ENCODE assay signal across 24 cellular contexts in genomic region chr11:58832246-58832645, GRCh38. TPM values are rescaled to one million over a fixed set of nuclear protein-coding genes. Genes with fewer than 3 reads are reported as not detected.
DNase-seq lines count a peak whose midpoint lies in the region; ATAC-seq and TF ChIP-seq lines count a peak whose summit lies in the region.
"Had no signal": no experiment of that assay in that cellular context is flagged by ENCODE, and none has a peak within 500 bp of the region (broad histone marks: within the 10 kb centered on the region; RNA-seq: fewer than 3 reads in every experiment).

No MANE protein-coding gene starts in this region.

- H3K4me3 Mint-ChIP-seq in MCF 10A (ENCODE audit: unreplicated experiment), result no peak overlapping the region
- no peak overlapping the region for H3K4me3 Mint-ChIP-seq in T-cell
- no peak overlapping the region for H3K4me3 Mint-ChIP-seq in activated naive CD4-positive, alpha-beta T cell treated with anti-CD3 and anti-CD28 coated beads, Interleukin-2, amount 10 ng/mL, durations not matched to agents 7 days and 5 days
- H3K4me3 Mint-ChIP-seq: naive thymus-derived CD4-positive, alpha-beta T cell had no signal

- H3K9me3 Mint-ChIP-seq in MCF 10A (ENCODE audit: unreplicated experiment) (no peaks in the 10 kb centered on the region), T-cell (no peaks in the 10 kb centered on the region)
- H3K9me3 Mint-ChIP-seq in activated naive CD4-positive, alpha-beta T cell treated with anti-CD3 and anti-CD28 coated beads, Interleukin-2, amount 10 ng/mL, durations not matched to agents 7 days and 5 days, result no peaks in the 10 kb centered on the region

- no peaks in the 10 kb centered on the region for H3K27me3 Mint-ChIP-seq in MCF 10A (ENCODE audit: insufficient read depth, unreplicated experiment)
- peaks cover 12 to 15% of the 10 kb centered on the region in 2 donors for H3K27me3 Mint-ChIP-seq in T-cell
- H3K27me3 Mint-ChIP-seq in activated naive CD4-positive, alpha-beta T cell treated with anti-CD3 and anti-CD28 coated beads, Interleukin-2, amount 10 ng/mL, durations not matched to agents 7 days and 5 days, result peaks cover 7% of the 10 kb centered on the region

- H3K27ac Mint-ChIP-seq in MCF 10A (ENCODE audit: low read depth, unreplicated experiment), result no peak overlapping the region
- H3K27ac Mint-ChIP-seq in T-cell, result no peak overlapping the region
- no peak overlapping the region for H3K27ac Mint-ChIP-seq in activated naive CD4-positive, alpha-beta T cell treated with anti-CD3 and anti-CD28 coated beads, Interleukin-2, amount 10 ng/mL, durations not matched to agents 7 days and 5 days
- H3K27ac Mint-ChIP-seq: activated naive CD4-positive, alpha-beta T cell treated with anti-CD3 and anti-CD28 coated beads, Interleukin-2, amount 50 U/mL, for 72 hours; naive thymus-derived CD4-positive, alpha-beta T cell had no signal

- H3K36me3 Mint-ChIP-seq in MCF 10A (ENCODE audit: insufficient read depth, unreplicated experiment) (no peaks in the 10 kb centered on the region), T-cell (no peaks in the 10 kb centered on the region)
- H3K36me3 Mint-ChIP-seq in activated naive CD4-positive, alpha-beta T cell treated with anti-CD3 and anti-CD28 coated beads, Interleukin-2, amount 10 ng/mL, durations not matched to agents 7 days and 5 days, result no peaks in the 10 kb centered on the region
- H3K36me3 Mint-ChIP-seq: activated naive CD4-positive, alpha-beta T cell treated with anti-CD3 and anti-CD28 coated beads, Interleukin-2, amount 50 U/mL, for 72 hours; naive thymus-derived CD4-positive, alpha-beta T cell had no signal

- TF ChIP-seq CTCF in MCF 10A (IDR thresholded peaks at IDR 0.05; ENCODE audit: unreplicated experiment) (no peak), breast epithelium (IDR thresholded peaks at IDR 0.05) (no peak), foreskin keratinocyte (conservative IDR thresholded peaks at IDR 0.05) (no peak)

- H3K4me1 Mint-ChIP-seq in MCF 10A (ENCODE audit: insufficient read depth, unreplicated experiment), result peaks cover 6% of the 10 kb centered on the region
- H3K4me1 Mint-ChIP-seq in T-cell, result no peaks in the 10 kb centered on the region
- H3K4me1 Mint-ChIP-seq in activated naive CD4-positive, alpha-beta T cell treated with anti-CD3 and anti-CD28 coated beads, Interleukin-2, amount 10 ng/mL, durations not matched to agents 7 days and 5 days, result no peaks in the 10 kb centered on the region
- H3K4me1 Mint-ChIP-seq: naive thymus-derived CD4-positive, alpha-beta T cell had no signal

- ATAC-seq in foreskin keratinocyte (peak; percentile 67), HG02840 (IDR thresholded peaks at IDR 0.05; ENCODE audit: low FRiP score, unreplicated experiment) (no peak), T-cell (replicated peaks in 1 of 4) (no peak), HG03196 (IDR thresholded peaks at IDR 0.05; ENCODE audit: unreplicated experiment) (no peak)
- ATAC-seq: activated naive CD4-positive, alpha-beta T cell treated with anti-CD3 and anti-CD28 coated beads, Interleukin-2, amount 50 U/mL, for 72 hours; naive thymus-derived CD4-positive, alpha-beta T cell had no signal

- no peaks in the 10 kb centered on the region for H3K36me3 ChIP-seq in breast epithelium
- H3K36me3 ChIP-seq: ascending aorta, BLaER1, esophagus squamous epithelium, upper lobe of left lung had no signal

- H3K4me1 ChIP-seq in breast epithelium (no peaks in the 10 kb centered on the region), foreskin keratinocyte (no peaks in the 10 kb centered on the region)
- H3K4me1 ChIP-seq: ascending aorta, BLaER1, esophagus squamous epithelium, upper lobe of left lung had no signal

- DNase-seq in MCF 10A (ENCODE audit: unreplicated experiment), result peak; percentile 50
- no peak for DNase-seq in breast epithelium (ENCODE audit: low spot score in 2 of 2)
- peak; percentile 44 for DNase-seq in RPMI7951 (ENCODE audit: low read depth)
- DNase-seq in foreskin keratinocyte, result peak in 1 of 2 donors; percentile 85
- DNase-seq in T-cell, result no peak
- DNase-seq in activated naive CD4-positive, alpha-beta T cell treated with anti-CD3 and anti-CD28 coated beads, Interleukin-2, amount 10 ng/mL, durations not matched to agents 7 days and 5 days, result no peak
- DNase-seq: Calu3; effector CD8-positive, alpha-beta T cell; esophagus squamous epithelium; naive thymus-derived CD4-positive, alpha-beta T cell; NCI-H1092 treated with DMSO at 0.1 percent for 48 hours; NCI-H2081 treated with DMSO at 0.1 percent for 48 hours; NCI-H510A treated with DMSO at 0.1 percent for 48 hours; occipital lobe; RPMI8226; T-helper 9 cell; upper lobe of left lung had no signal

- H3K9me3 ChIP-seq in breast epithelium, result peaks cover 0 to 6% of the 10 kb centered on the region in 2 donors
- H3K9me3 ChIP-seq: ascending aorta, esophagus squamous epithelium, upper lobe of left lung had no signal

- CTCF ChIA-PET in MCF 10A (lab: Yijun Ruan, JAX), result interaction anchor here (0.7 kb wide), 1 partner anchor 233 kb away, joined by 3 read pairs; no protein-coding TSS in a partner anchor
- CTCF ChIA-PET in T-cell (lab: Charles Lee), result no interaction called here
- CTCF ChIA-PET in activated naive CD4-positive, alpha-beta T cell treated with anti-CD3 and anti-CD28 coated beads, Interleukin-2, amount 10 ng/mL, durations not matched to agents 7 days and 5 days (lab: Charles Lee), result no interaction called here

- H3K27ac ChIP-seq in breast epithelium (no peak overlapping the region), foreskin keratinocyte (peak overlapping the region; percentile 67)
- H3K27ac ChIP-seq: ascending aorta, BLaER1, esophagus squamous epithelium, upper lobe of left lung had no signal

- no TSS peak for BruUV-seq in MCF 10A (replicated peaks; lab: Mats Ljungman, UMichigan)

- H3K27me3 ChIP-seq in breast epithelium (no peaks in the 10 kb centered on the region), foreskin keratinocyte (no peaks in the 10 kb centered on the region)
- H3K27me3 ChIP-seq: ascending aorta, BLaER1, esophagus squamous epithelium, upper lobe of left lung had no signal

- H3K4me3 ChIP-seq in breast epithelium, result no peak overlapping the region
- H3K4me3 ChIP-seq: ascending aorta, BLaER1, esophagus squamous epithelium, upper lobe of left lung had no signal

- POLR2A ChIA-PET in MCF 10A (lab: Yijun Ruan, JAX), result interaction anchor here (0.7 kb wide), 1 partner anchor 121 kb away, joined by 3 read pairs; no protein-coding TSS in a partner anchor
- POLR2A ChIA-PET in T-cell (lab: Charles Lee), result no interaction called here

- intact Hi-C loops in MCF 10A (cut with micrococcal nuclease) (no loop called here), breast epithelium (cut with DNase I; ENCODE audit: low total_unique reads) (no loop called here)

- no peak for TF ChIP-seq POLR2A in breast epithelium (IDR thresholded peaks at IDR 0.05)

RNA-seq across cellular contexts. Expression of gene GLYATL2, which starts 12.3 kb away (rescaled TPM):
- total RNA-seq in MCF 10A (2022) (not detected in 2 replicates), breast epithelium (10 to 100 TPM in 1 of 3 donors, 1 to 10 TPM in 2; 1.3 to 38.3 (median 1.8) TPM), foreskin keratinocyte (0.28 TPM in 1 of 2 replicates, not detected in the other), T-cell (not detected)
- 2.3 and 2.4 TPM in 2 replicates for total RNA-seq in RPMI7951 (2014; rRNA removed; shearing (Covaris generic))
- 0.18 and 0.22 TPM in 2 replicates for polyA plus RNA-seq in foreskin keratinocyte
- total RNA-seq: activated naive CD4-positive, alpha-beta T cell treated with anti-CD3 and anti-CD28 coated beads, Interleukin-2, amount 50 U/mL, for 72 hours; ascending aorta; G401; mesenteric fat pad; naive thymus-derived CD4-positive, alpha-beta T cell; upper lobe of left lung had no signal
- polyA plus RNA-seq: naive thymus-derived CD4-positive, alpha-beta T cell had no signal

Comparison
In these comparisons a context has a peak if more than half of its experiments do, and no peak if none do; other contexts are left out.
1. DNase-seq: peak in MCF 10A (single experiment) and RPMI7951 (single experiment); none in breast epithelium (0 of 2), T-cell (0 of 34) and activated naive CD4-positive, alpha-beta T cell treated with anti-CD3 and anti-CD28 coated beads, Interleukin-2, amount 10 ng/mL, durations not matched to agents 7 days and 5 days (single experiment).